8 cellular contexts compared by ENCODE assay signal in genomic region chr4:152255437-152255836, GRCh38.
DNase-seq lines count a peak whose midpoint lies in the region; ATAC-seq and TF ChIP-seq lines count a peak whose summit lies in the region.

No MANE protein-coding gene starts in this region.

- no peak overlapping the region for H3K14ac ChIP-seq in IMR-90 (replicated peaks; ENCODE audit: low read depth, low read length)

- H2AFZ ChIP-seq in IMR-90 (replicated peaks; ENCODE audit: low read length, poor library complexity): peak overlapping the region; percentile 69

- in situ Hi-C loops in IMR-90 (cut with MboI; ENCODE audit: low sequenced_read_pairs): no loop called here

- peaks cover 18% of the 10 kb centered on the region for H3K4me1 ChIP-seq in IMR-90 (ENCODE audit: control insufficient read depth, insufficient read depth, low read length)

- H4K20me1 ChIP-seq in IMR-90 (ENCODE audit: insufficient read depth, low read length): no peaks in the 10 kb centered on the region

- H3K79me1 ChIP-seq in IMR-90 (ENCODE audit: low read depth in 1 of 2, low read length in 2 of 2): no peaks in the 10 kb centered on the region

- BruUV-seq in IMR-90 (replicated peaks; lab: Mats Ljungman, UMichigan): no TSS peak

- no peak overlapping the region for H3K56ac ChIP-seq in IMR-90 (ENCODE audit: extremely low read depth, insufficient read depth, low read length)

- peak overlapping the region; percentile 64; the same call in 1 of the 2 replicates for H3K18ac ChIP-seq in IMR-90 (ENCODE audit: low read depth, low read length)

- H3K27ac ChIP-seq in IMR-90 (ENCODE audit: insufficient read depth, low read length): no peak overlapping the region

- H3K4me2 ChIP-seq in IMR-90 (ENCODE audit: low read depth, low read length): no peak overlapping the region; the same call in 1 of the 2 replicates

- peaks cover 16% of the 10 kb centered on the region; the same call in 1 of the 2 replicates for H3K9me1 ChIP-seq in IMR-90 (ENCODE audit: insufficient read depth, low read length)

- TF ChIP-seq CTCF in IMR-90 (conservative IDR thresholded peaks at IDR 0.05; ENCODE audit: low read depth, low read length) (no peak), fibroblast of mammary gland (conservative IDR thresholded peaks at IDR 0.05; ENCODE audit: control insufficient read depth, insufficient read depth, low read depth, low read length) (no peak)

- no peaks in the 10 kb centered on the region for H3K27me3 ChIP-seq in IMR-90 (ENCODE audit: control insufficient read depth, insufficient read depth, low read length)

- no peak overlapping the region for H2AK9ac ChIP-seq in IMR-90 (replicated peaks; ENCODE audit: low read depth, low read length, poor library complexity)

- H3K9me3 ChIP-seq in IMR-90 (ENCODE audit: control insufficient read depth, insufficient read depth, low read length): no peaks in the 10 kb centered on the region

- no peak overlapping the region for H3K9ac ChIP-seq in IMR-90 (ENCODE audit: low read depth, low read length)

- dilution Hi-C loops in IMR-90 (cut with HindIII; ENCODE audit: low sequenced_read_pairs, unreplicated experiment): no loop called here

- POLR2A ChIA-PET in IMR-90 (lab: Charles Lee; ENCODE audit: unreplicated experiment): interaction anchor here (0.6 kb wide), 1 partner anchor 1155 kb away, joined by 3 read pairs; no protein-coding TSS in a partner anchor

- H2BK20ac ChIP-seq in IMR-90 (ENCODE audit: low read depth, low read length): no peak overlapping the region

- intact Hi-C loops in IMR-90 (cut with micrococcal nuclease): loop anchor here (5.0 kb wide), 1 partner anchor 218 kb away; no protein-coding TSS in a partner anchor

- H4K5ac ChIP-seq in IMR-90 (ENCODE audit: low read depth, low read length): peak overlapping the region; percentile 15; the same call in 1 of the 2 replicates

- no peak overlapping the region for H3K23ac ChIP-seq in IMR-90 (ENCODE audit: low read depth, low read length)

- peak; percentile 47 for DNase-seq in Daoy (ENCODE audit: low read depth)
- peak; percentile 27 for DNase-seq in IMR-90
- DNase-seq in activated CD4-positive, alpha-beta T cell treated with anti-CD3 and anti-CD28 coated beads for 48 hours: peak; percentile 60
- peak; percentile 42 for DNase-seq in fibroblast of mammary gland (ENCODE audit: low read depth)
- peak; percentile 56 for DNase-seq in stimulated activated naive CD8-positive, alpha-beta T cell treated with anti-CD3 and anti-CD28 coated beads, Interleukin-15, Interleukin-2, amounts not matched to agents 100 U/mL and 50 U/mL, for 24 hours
- DNase-seq in NCI-H187 (lab: John Stamatoyannopoulos, UW): no peak
- DNase-seq in HK-2 (ENCODE audit: unreplicated experiment): no peak

- TF ChIP-seq RAD21 in IMR-90 (IDR thresholded peaks at IDR 0.05; ENCODE audit: low read length): no peak

- TF ChIP-seq POLR2A in IMR-90 (IDR thresholded peaks at IDR 0.05; ENCODE audit: low read depth, low read length): no peak

- ATAC-seq in GM21515 (IDR thresholded peaks at IDR 0.05; ENCODE audit: unreplicated experiment) (peak; percentile 77), IMR-90 (ENCODE audit: low read depth) (peak; percentile 10; the same call in 1 of the 2 replicates)
- peak; percentile 99 for ATAC-seq in stimulated activated naive CD8-positive, alpha-beta T cell treated with anti-CD3 and anti-CD28 coated beads, Interleukin-15, Interleukin-2, amounts not matched to agents 100 U/mL and 50 U/mL, for 24 hours

- no peak overlapping the region for H4K91ac ChIP-seq in IMR-90 (ENCODE audit: insufficient read depth, low read depth, low read length)

- H3K36me3 ChIP-seq in IMR-90 (ENCODE audit: control insufficient read depth, insufficient read depth, low read length): no peaks in the 10 kb centered on the region

- H3K4me3 ChIP-seq in IMR-90 (ENCODE audit: insufficient read depth, low read depth, low read length): no peak overlapping the region
- H3K4me3 ChIP-seq in fibroblast of mammary gland (ENCODE audit: control insufficient read depth, low read depth, low read length): no peak overlapping the region

- WGBS in IMR-90 (ENCODE audit: extremely low coverage in 2 of 2, insufficient read length in 1 of 2), 2 experiments: no CpG with 5 or more reads among the region's 4 CpGs

- H2BK5ac ChIP-seq in IMR-90 (ENCODE audit: low read depth, low read length, poor library complexity, severe bottlenecking): peak overlapping the region; percentile 3

- H2AK5ac ChIP-seq in IMR-90 (ENCODE audit: low read depth, low read length): no peak overlapping the region

- CTCF ChIA-PET in IMR-90 (lab: Yijun Ruan, JAX): interaction anchor here (0.5 to 0.9 kb wide), 2 partner anchors 15 to 378 kb away, joined by 3 read pairs; no protein-coding TSS in a partner anchor

- H2BK120ac ChIP-seq in IMR-90 (ENCODE audit: low read depth, low read length): peak overlapping the region; percentile 46; the same call in 1 of the 2 replicates

- H3K4ac ChIP-seq in IMR-90 (ENCODE audit: low read depth, low read length): no peak overlapping the region

- no peak overlapping the region for H2BK15ac ChIP-seq in IMR-90 (ENCODE audit: low read depth, low read length)

- H4K8ac ChIP-seq in IMR-90 (ENCODE audit: low read depth in 2 of 2, low read length in 2 of 2): peak overlapping the region in 1 of 2 experiments; percentile 43; a peak in 1 of 4 replicates

TF ChIP-seq in IMR-90, 13 proteins besides CTCF, POLR2A, EP300 and RAD21:
- TF ChIP-seq MAZ (IDR thresholded peaks at IDR 0.05; ENCODE audit: borderline replicate concordance, low read depth, low read length) (no peak), MXI1 (IDR thresholded peaks at IDR 0.05; ENCODE audit: borderline replicate concordance, low read depth, low read length) (no peak), RCOR1 (IDR thresholded peaks at IDR 0.05; ENCODE audit: insufficient replicate concordance, low read length) (no peak), ELK1 (IDR thresholded peaks at IDR 0.05; ENCODE audit: borderline replicate concordance, low read depth, low read length) (no peak), BHLHE40 (IDR thresholded peaks at IDR 0.05; ENCODE audit: low read depth, low read length) (no peak), RFX5 (IDR thresholded peaks at IDR 0.05; ENCODE audit: low read depth, low read length) (no peak), MAFK (IDR thresholded peaks at IDR 0.05; ENCODE audit: low read depth, low read length) (no peak), FOS (IDR thresholded peaks at IDR 0.05; ENCODE audit: low read depth, low read length) (no peak), CEBPB (IDR thresholded peaks at IDR 0.05; ENCODE audit: low read depth, low read length) (no peak), CHD1 (IDR thresholded peaks at IDR 0.05; ENCODE audit: low read depth, low read length) (no peak), USF2 (IDR thresholded peaks at IDR 0.05; ENCODE audit: low read depth, low read length) (no peak), NFE2L2 (IDR thresholded peaks at IDR 0.05; ENCODE audit: low read depth, low read length) (no peak), SMC3 (IDR thresholded peaks at IDR 0.05; ENCODE audit: low read depth, low read length) (no peak)

Comparison
In these comparisons a context has a peak if more than half of its experiments do, and no peak if none do; other contexts are left out.
1. DNase-seq: peak in Daoy (single experiment), IMR-90 (single experiment), activated CD4-positive, alpha-beta T cell treated with anti-CD3 and anti-CD28 coated beads for 48 hours (single experiment), fibroblast of mammary gland (single experiment) and stimulated activated naive CD8-positive, alpha-beta T cell treated with anti-CD3 and anti-CD28 coated beads, Interleukin-15, Interleukin-2, amounts not matched to agents 100 U/mL and 50 U/mL, for 24 hours (single experiment); none in NCI-H187 (0 of 2) and HK-2 (single experiment).
2. ATAC-seq: peak in every context shown above with its lines; median percentile 99 in stimulated activated naive CD8-positive, alpha-beta T cell treated with anti-CD3 and anti-CD28 coated beads, Interleukin-15, Interleukin-2, amounts not matched to agents 100 U/mL and 50 U/mL, for 24 hours; 77 in GM21515; 10 in IMR-90.